In the genomic region with DNA sequence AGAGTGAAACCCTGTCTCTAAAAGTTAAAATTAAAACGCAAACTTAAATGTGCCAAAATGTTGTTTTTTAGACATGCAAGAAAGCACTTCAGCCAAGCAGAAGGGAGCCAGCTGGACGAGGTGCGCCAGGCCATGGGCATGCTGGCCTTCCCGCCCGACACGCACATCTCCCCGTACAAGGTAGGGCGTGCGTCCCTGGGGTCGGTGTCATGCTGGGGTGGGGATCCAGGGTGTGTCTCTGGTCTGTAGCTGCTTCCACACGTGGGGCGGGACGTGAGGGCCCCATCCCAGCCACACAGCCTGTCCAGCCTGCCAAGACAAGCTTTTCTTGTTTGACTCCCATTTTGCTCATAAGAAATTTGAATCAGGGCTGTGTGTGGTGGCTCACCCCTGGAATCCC, we compare ENCODE assay signal across 19 cellular contexts.
"Had no signal": no experiment of that assay in that cellular context is flagged by ENCODE, and none has a peak within 500 bp of the region (broad histone marks: within the 10 kb centered on the region; RNA-seq: fewer than 3 reads in every experiment).

No MANE protein-coding gene starts in this region.

- H3K36me3 ChIP-seq: ovary had no signal

- H3K4me3 Mint-ChIP-seq: activated CD4-positive, alpha-beta memory T cell treated with anti-CD3 and anti-CD28 coated beads, Interleukin-2, amount 10 ng/mL, durations not matched to agents 7 days and 5 days; activated CD4-positive, alpha-beta T cell treated with anti-CD3 and anti-CD28 coated beads for 36 hours; activated CD8-positive, alpha-beta memory T cell treated with anti-CD3 and anti-CD28 coated beads, Interleukin-2, amount 10 ng/mL, durations not matched to agents 7 days and 5 days; memory B cell; stimulated activated naive B cell treated with anti-CD40 and anti-IgM and Interleukin-4, amounts not matched to agents 10 μg/mL and 1 μg/mL and 100 μg/mL, for 72 hours; WTC11 had no signal

- H3K27me3 ChIP-seq: body of pancreas, gastroesophageal sphincter, heart left ventricle, ovary, right lobe of liver, thyroid gland had no signal

- DNase-seq: activated CD4-positive, alpha-beta memory T cell treated with anti-CD3 and anti-CD28 coated beads, Interleukin-2, amount 10 ng/mL, durations not matched to agents 7 days and 5 days; activated CD4-positive, alpha-beta T cell treated with anti-CD3 and anti-CD28 coated beads for 36 hours; activated CD8-positive, alpha-beta memory T cell treated with anti-CD3 and anti-CD28 coated beads, Interleukin-2, amount 10 ng/mL, durations not matched to agents 7 days and 5 days; activated naive CD4-positive, alpha-beta T cell; kidney glomerular epithelial cell; left ventricle myocardium superior; ovary; stimulated activated CD4-positive, alpha-beta T cell treated with anti-CD3 and anti-CD28 coated beads, Interleukin-4, amount 100 ng/mL, for 4 hours; stimulated activated naive B cell treated with anti-CD40 and anti-IgM and Interleukin-4, amounts not matched to agents 10 μg/mL and 1 μg/mL and 100 μg/mL, for 72 hours; T-helper 2 cell; thyroid gland had no signal

- ATAC-seq: activated CD4-positive, alpha-beta T cell treated with anti-CD3 and anti-CD28 coated beads for 36 hours; activated CD8-positive, alpha-beta memory T cell treated with anti-CD3 and anti-CD28 coated beads, Interleukin-2, amount 10 ng/mL, durations not matched to agents 7 days and 5 days; gastroesophageal sphincter; psoas muscle; stimulated activated naive B cell treated with anti-CD40 and anti-IgM and Interleukin-4, amounts not matched to agents 10 μg/mL and 1 μg/mL and 100 μg/mL, for 72 hours; WTC11 had no signal

- H3K4me1 ChIP-seq: body of pancreas, right lobe of liver, thyroid gland had no signal

- H3K27me3 Mint-ChIP-seq: activated CD4-positive, alpha-beta memory T cell treated with anti-CD3 and anti-CD28 coated beads, Interleukin-2, amount 10 ng/mL, durations not matched to agents 7 days and 5 days; activated CD4-positive, alpha-beta T cell treated with anti-CD3 and anti-CD28 coated beads for 36 hours; activated CD8-positive, alpha-beta memory T cell treated with anti-CD3 and anti-CD28 coated beads, Interleukin-2, amount 10 ng/mL, durations not matched to agents 7 days and 5 days; memory B cell; stimulated activated naive B cell treated with anti-CD40 and anti-IgM and Interleukin-4, amounts not matched to agents 10 μg/mL and 1 μg/mL and 100 μg/mL, for 72 hours had no signal

- H3K27ac Mint-ChIP-seq: activated CD4-positive, alpha-beta memory T cell treated with anti-CD3 and anti-CD28 coated beads, Interleukin-2, amount 10 ng/mL, durations not matched to agents 7 days and 5 days; activated CD4-positive, alpha-beta T cell treated with anti-CD3 and anti-CD28 coated beads for 36 hours; activated CD8-positive, alpha-beta memory T cell treated with anti-CD3 and anti-CD28 coated beads, Interleukin-2, amount 10 ng/mL, durations not matched to agents 7 days and 5 days; memory B cell; stimulated activated naive B cell treated with anti-CD40 and anti-IgM and Interleukin-4, amounts not matched to agents 10 μg/mL and 1 μg/mL and 100 μg/mL, for 72 hours; WTC11 had no signal

- H3K9me3 ChIP-seq: body of pancreas, gastroesophageal sphincter, heart left ventricle, ovary, psoas muscle, right lobe of liver, thyroid gland had no signal

- H3K4me3 ChIP-seq: body of pancreas, gastroesophageal sphincter, heart left ventricle, ovary, psoas muscle, right lobe of liver, smooth muscle cell, thyroid gland had no signal

- H3K27ac ChIP-seq: gastroesophageal sphincter, ovary, psoas muscle, right lobe of liver, thyroid gland had no signal

- H3K9me3 Mint-ChIP-seq: memory B cell; stimulated activated naive B cell treated with anti-CD40 and anti-IgM and Interleukin-4, amounts not matched to agents 10 μg/mL and 1 μg/mL and 100 μg/mL, for 72 hours; WTC11 had no signal

- H3K4me1 Mint-ChIP-seq: WTC11 had no signal
